Comparison of ENCODE assay signal across 8 cellular contexts in genomic region chr4:106315968-106316772, GRCh38. TPM values are rescaled to one million over a fixed set of nuclear protein-coding genes. Genes with fewer than 3 reads are reported as not detected.
DNase-seq lines count a peak whose midpoint lies in the region; ATAC-seq and TF ChIP-seq lines count a peak whose summit lies in the region.

AIMP1 (plus strand) TSS chr4:106316550; CDS start chr4:106325010, 8,460 bp downstream.
TBCK (minus strand) TSS chr4:106316209; CDS start chr4:106308960, 7,249 bp downstream.

- H3K4me3 Mint-ChIP-seq in effector memory CD8-positive, alpha-beta T cell: no peak within 1 kb of the TSS

- H3K9me3 Mint-ChIP-seq in effector memory CD8-positive, alpha-beta T cell: no peaks in the 10 kb centered on the region

- peak; percentile 84 for ATAC-seq in effector memory CD8-positive, alpha-beta T cell (replicated peaks)

- peak; percentile 87 for DNase-seq in COLO668 (lab: John Stamatoyannopoulos, UW; ENCODE audit: unreplicated experiment)
- peak; percentile 88 for DNase-seq in GM20000 (ENCODE audit: low spot score)
- peak; percentile 84 for DNase-seq in HS-5 (ENCODE audit: low read depth)
- DNase-seq in NK-92 (lab: John Stamatoyannopoulos, UW; ENCODE audit: unreplicated experiment): peak; percentile 23
- peak; percentile 94 for DNase-seq in activated CD8-positive, alpha-beta memory T cell treated with anti-CD3 and anti-CD28 coated beads for 24 hours
- DNase-seq in effector memory CD8-positive, alpha-beta T cell: peak; percentile 84 to 93 (median 89)
- DNase-seq in lung microvascular endothelial cell (ENCODE audit: low read depth in 2 of 2): peak; percentile 95 to 96
- peak; percentile 68 to 77 (median 74) for DNase-seq in stimulated activated CD4-positive, alpha-beta T cell treated with anti-CD3 and anti-CD28 coated beads, TNF-alpha, amount 100 ng/mL, for 48 hours (ENCODE audit: low read depth in 3 of 3)

- H3K36me3 Mint-ChIP-seq in effector memory CD8-positive, alpha-beta T cell (ENCODE audit: insufficient read depth): peaks cover 14% of the 10 kb centered on the region

- TF ChIP-seq CTCF in GM20000 (IDR thresholded peaks at IDR 0.05; ENCODE audit: extremely low read depth, missing control alignments): no peak

- H3K4me1 Mint-ChIP-seq in effector memory CD8-positive, alpha-beta T cell (ENCODE audit: low read depth in 2 of 2): peaks cover 14 to 17% of the 10 kb centered on the region in 2 donors

- no peaks in the 10 kb centered on the region for H3K27me3 Mint-ChIP-seq in effector memory CD8-positive, alpha-beta T cell

- no peak within 1 kb of the TSS for H3K27ac Mint-ChIP-seq in effector memory CD8-positive, alpha-beta T cell

RNA-seq across cellular contexts. Expression of gene AIMP1, which starts in this region (rescaled TPM):
- 10.5 and 11.3 TPM in 2 replicates for total RNA-seq in lung microvascular endothelial cell

RNA-seq across cellular contexts. Expression of gene TBCK, which starts in this region (rescaled TPM):
- total RNA-seq in lung microvascular endothelial cell: 15.9 and 25.4 TPM in 2 replicates

Comparison
In these comparisons a context has a peak if more than half of its experiments do, and no peak if none do; other contexts are left out.
1. Peak in every context shown above with its lines: DNase-seq and ATAC-seq.
2. DNase-seq: peak in every context shown above with its lines; median percentile 96 in lung microvascular endothelial cell; 94 in activated CD8-positive, alpha-beta memory T cell treated with anti-CD3 and anti-CD28 coated beads for 24 hours; 89 in effector memory CD8-positive, alpha-beta T cell; 88 in GM20000; 87 in COLO668; 84 in HS-5; 74 in stimulated activated CD4-positive, alpha-beta T cell treated with anti-CD3 and anti-CD28 coated beads, TNF-alpha, amount 100 ng/mL, for 48 hours; 23 in NK-92.